In the genomic region with DNA sequence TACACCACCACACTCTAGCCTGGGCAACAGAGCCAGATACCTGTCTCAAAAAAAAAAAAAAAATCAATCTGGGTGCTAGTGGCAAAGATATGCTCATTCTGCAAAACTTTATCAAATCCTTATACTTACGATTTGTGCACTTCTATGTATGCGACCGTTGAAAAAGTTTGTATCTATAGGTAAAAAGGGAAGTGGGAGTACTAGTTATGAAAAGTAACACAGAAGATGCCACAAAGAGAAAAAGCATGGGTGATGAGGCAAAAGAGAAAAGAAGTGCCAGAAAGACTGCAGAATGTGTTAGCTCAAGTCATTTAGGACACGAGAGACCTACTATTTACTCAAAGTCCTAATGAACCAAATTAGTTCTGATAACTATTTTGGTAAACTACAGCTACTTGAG, we compare ENCODE assay signal across 15 cellular contexts. TPM values are rescaled to one million over a fixed set of nuclear protein-coding genes. Genes with fewer than 3 reads are reported as not detected.
DNase-seq lines count a peak whose midpoint lies in the region; ATAC-seq and TF ChIP-seq lines count a peak whose summit lies in the region.
"Had no signal": no experiment of that assay in that cellular context is flagged by ENCODE, and none has a peak within 500 bp of the region (broad histone marks: within the 10 kb centered on the region; RNA-seq: fewer than 3 reads in every experiment).

No MANE protein-coding gene starts in this region.

- H3K9me3 ChIP-seq in OCI-LY3 (ENCODE audit: insufficient read depth, low read length), result no peaks in the 10 kb centered on the region
- no peaks in the 10 kb centered on the region; the same call in 1 of the 2 replicates for H3K9me3 ChIP-seq in BE2C
- H3K9me3 ChIP-seq: prostate gland had no signal

- H3K36me3 ChIP-seq in GM06990 (ENCODE audit: control insufficient read depth, insufficient read depth, low read length) (no peaks in the 10 kb centered on the region), OCI-LY3 (replicated peaks; ENCODE audit: low read depth, low read length) (peaks cover 52% of the 10 kb centered on the region), BE2C (peaks cover 23% of the 10 kb centered on the region)
- H3K36me3 ChIP-seq: prostate gland had no signal

- H3K4me1 ChIP-seq in OCI-LY3 (ENCODE audit: low read length), result peaks cover 33% of the 10 kb centered on the region
- peaks cover 19% of the 10 kb centered on the region for H3K4me1 ChIP-seq in BE2C

- H3K27me3 ChIP-seq in GM06990 (replicated peaks; ENCODE audit: control insufficient read depth, insufficient read depth, low read length) (no peaks in the 10 kb centered on the region), OCI-LY3 (ENCODE audit: low read depth, low read length) (peaks cover 15% of the 10 kb centered on the region), BE2C (no peaks in the 10 kb centered on the region)

- in situ Hi-C loops in KBM-7 (cut with MboI; ENCODE audit: low pct_unique_long_range_greater_than_20kb, low sequenced_read_pairs), result no loop called here

- TF ChIP-seq CTCF in GM06990 (IDR thresholded peaks at IDR 0.05; ENCODE audit: insufficient read depth, low read length, poor library complexity, severe bottlenecking) (no peak), OCI-LY3 (IDR thresholded peaks at IDR 0.05; ENCODE audit: low read depth, low read length) (no peak), BE2C (IDR thresholded peaks at IDR 0.05; ENCODE audit: low read depth, low read length) (no peak)

- H3K4me3 ChIP-seq in GM06990 (replicated peaks; ENCODE audit: low read depth, low read length) (no peak overlapping the region), OCI-LY3 (ENCODE audit: low read length) (no peak overlapping the region), BE2C (ENCODE audit: low read depth, low read length) (no peak overlapping the region)
- H3K4me3 ChIP-seq: prostate gland, SK-N-MC had no signal

- H3K9ac ChIP-seq in OCI-LY3 (ENCODE audit: low read length), result no peak overlapping the region

- H2AFZ ChIP-seq in OCI-LY3 (ENCODE audit: low read depth, low read length), result no peak overlapping the region

- peaks cover 100% of the 10 kb centered on the region for H4K20me1 ChIP-seq in OCI-LY3 (ENCODE audit: insufficient read depth, low read length)

- ATAC-seq in GM19324 (IDR thresholded peaks at IDR 0.05; ENCODE audit: low FRiP score, unreplicated experiment), result peak; percentile 35
- peak; percentile 35 for ATAC-seq in HG02973 (IDR thresholded peaks at IDR 0.05; ENCODE audit: unreplicated experiment)
- ATAC-seq: stimulated activated naive CD8-positive, alpha-beta T cell treated with anti-CD3 and anti-CD28 coated beads, Interleukin-15, Interleukin-2, amounts not matched to agents 100 U/mL and 50 U/mL, for 24 hours had no signal

- DNase-seq in GM06990 (ENCODE audit: extremely low read depth, insufficient read length) (peak; percentile 46), KBM-7 (no peak), BE2C (no peak)
- no peak for DNase-seq in activated effector memory CD4-positive, alpha-beta T cell treated with anti-CD3 and anti-CD28 coated beads, Interleukin-2, amount 50 U/mL, for 16 hours
- DNase-seq in activated CD4-positive, alpha-beta T cell treated with anti-CD3 and anti-CD28 coated beads, Interleukin-2, amount 50 U/mL, for 1 hour, result no peak
- DNase-seq: activated CD4-positive, CD25-positive, alpha-beta regulatory T cell; dermis blood vessel endothelial cell; NCI-H1436 treated with DMSO at 0.1 percent for 48 hours; NCI-H524; stimulated activated naive CD8-positive, alpha-beta T cell treated with anti-CD3 and anti-CD28 coated beads, Interleukin-15, Interleukin-2, amounts not matched to agents 100 U/mL and 50 U/mL, for 24 hours had no signal

- peak overlapping the region; percentile 40 for H3K4me2 ChIP-seq in OCI-LY3 (ENCODE audit: low read length)

- peaks cover 98% of the 10 kb centered on the region for H3K79me2 ChIP-seq in OCI-LY3 (ENCODE audit: low read length)

- H3K27ac ChIP-seq in OCI-LY3 (ENCODE audit: low read length), result no peak overlapping the region
- H3K27ac ChIP-seq: prostate gland, SK-N-MC had no signal

RNA-seq across cellular contexts. Expression of a gene that starts 5.9 kb away (rescaled TPM):
- polyA plus RNA-seq in BE2C (2012; ENCODE audit: insufficient read depth, insufficient read length, low read depth), result 27.8 TPM
